ENCODE assay signal across 8 cellular contexts in the genomic region with DNA sequence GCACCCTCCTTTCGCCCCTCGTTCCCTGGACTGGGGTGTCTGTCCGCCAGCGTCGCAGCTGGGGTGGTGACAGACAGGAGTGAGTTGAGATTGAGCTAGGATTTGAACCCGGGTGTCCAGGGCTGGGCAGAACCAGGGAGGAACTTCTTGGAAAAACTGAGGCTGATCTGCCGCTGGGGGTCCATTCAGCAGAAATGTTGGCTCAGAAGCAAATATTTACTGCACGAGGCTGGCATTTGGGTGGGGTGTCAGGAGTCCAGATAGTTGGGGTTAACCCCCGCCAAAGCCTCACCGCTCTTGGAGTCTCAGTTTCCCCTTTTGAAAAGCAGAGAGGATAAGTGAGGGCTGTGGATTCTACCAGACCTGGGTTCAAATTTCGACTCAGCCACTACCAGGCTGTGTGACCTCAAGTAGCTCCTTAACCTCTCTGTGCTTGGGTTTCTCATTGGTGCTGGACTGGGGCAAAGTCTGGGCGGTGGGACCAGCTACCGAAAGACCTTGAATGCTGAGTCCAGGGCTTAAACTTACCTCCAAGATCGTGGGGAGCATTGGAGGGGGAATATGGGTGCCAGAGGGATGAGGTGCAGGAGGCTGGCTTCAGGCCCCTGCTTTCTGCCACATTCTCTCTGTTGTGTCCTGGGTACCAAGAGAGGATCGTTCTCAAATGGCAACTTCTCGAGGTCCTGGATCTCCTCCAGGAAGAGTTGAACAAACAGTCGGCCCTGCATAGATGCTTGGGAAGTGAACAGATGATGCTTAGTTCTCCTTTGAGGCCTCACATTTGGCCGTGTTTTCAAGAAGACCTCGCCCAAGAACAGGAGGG. TPM values are rescaled to one million over a fixed set of nuclear protein-coding genes. Genes with fewer than 3 reads are reported as not detected.
DNase-seq lines count a peak whose midpoint lies in the region; ATAC-seq, FAIRE-seq and TF ChIP-seq lines count a peak whose summit lies in the region.

No MANE protein-coding gene starts in this region.

- H3K4me1 ChIP-seq in H1 (replicated peaks in 1 of 4; ENCODE audit: control insufficient read depth in 3 of 4, insufficient read depth in 4 of 4, low read length in 3 of 4) (peaks cover 3 to 21% (median 8%) of the 10 kb centered on the region in 4 experiments), neural progenitor cell (peaks cover 4% of the 10 kb centered on the region)

- no peak for TF ChIP-seq EP300 in H1 (IDR thresholded peaks at IDR 0.05; ENCODE audit: borderline replicate concordance in 1 of 2, low read depth in 2 of 2, low read length in 2 of 2)

- H2BK120ac ChIP-seq in H1 (replicated peaks; ENCODE audit: low read depth, low read length), result no peak overlapping the region

- H3K27me3 ChIP-seq in CD4-positive, alpha-beta T cell (ENCODE audit: control insufficient read depth, insufficient read depth, low read length), result no peaks in the 10 kb centered on the region
- H3K27me3 ChIP-seq in H1 (replicated peaks in 1 of 4; ENCODE audit: control insufficient read depth in 3 of 4, extremely low read depth in 1 of 4, insufficient read depth in 3 of 4, low read length in 3 of 4) (peaks cover 0 to 3% (median 1%) of the 10 kb centered on the region in 4 experiments; a peak in 1 of 7 replicates), neural progenitor cell (no peaks in the 10 kb centered on the region)

- H3K4ac ChIP-seq in H1 (replicated peaks; ENCODE audit: insufficient read length, low read depth, low read length), result peak overlapping the region; percentile 8

- H3K9me3 ChIP-seq in CD4-positive, alpha-beta T cell (ENCODE audit: control insufficient read depth, low read length), result no peaks in the 10 kb centered on the region
- no peaks in the 10 kb centered on the region for H3K9me3 ChIP-seq in H1 (ENCODE audit: insufficient read depth in 2 of 2, low read depth in 1 of 2, low read length in 1 of 2)
- no peaks in the 10 kb centered on the region for H3K9me3 ChIP-seq in neural progenitor cell (ENCODE audit: low read depth)

- H3K27ac Mint-ChIP-seq in CD4-positive, alpha-beta T cell, result peak overlapping the region; percentile 97
- no peak overlapping the region for H3K27ac Mint-ChIP-seq in neural progenitor cell

- no peak overlapping the region for H2BK12ac ChIP-seq in H1 (ENCODE audit: low read depth, low read length)

- H2AK5ac ChIP-seq in H1 (ENCODE audit: low read depth, low read length), result no peak overlapping the region

- peak overlapping the region; percentile 80 for H3K27ac ChIP-seq in CD4-positive, alpha-beta T cell (ENCODE audit: low read depth, low read length)
- H3K27ac ChIP-seq in H1 (ENCODE audit: low read depth, low read length), result peak overlapping the region; percentile 36; the same call in 1 of the 2 replicates
- no peak overlapping the region for H3K27ac ChIP-seq in neural progenitor cell

- H3K36me3 ChIP-seq in H1 (ENCODE audit: control insufficient read depth in 2 of 4, insufficient read depth in 4 of 4, low read length in 3 of 4) (peaks cover 0 to 4% (median 3%) of the 10 kb centered on the region in 4 experiments; a peak in 3 of 8 replicates), neural progenitor cell (no peaks in the 10 kb centered on the region)

- ATAC-seq in CD4-positive, alpha-beta T cell (ENCODE audit: poor library complexity), result peak; percentile 3

- H3K4me1 Mint-ChIP-seq in CD4-positive, alpha-beta T cell (ENCODE audit: low read depth), result peaks cover 35% of the 10 kb centered on the region
- H3K4me1 Mint-ChIP-seq in neural progenitor cell, result peaks cover 32% of the 10 kb centered on the region

- WGBS in H1 (ENCODE audit: extremely low coverage in 1 of 2, insufficient coverage in 1 of 2, insufficient read length in 1 of 2, insufficient replicate concordance in 2 of 2, low coverage in 1 of 2, low lambda C conversion rate in 2 of 2, missing lambda C conversion rate in 1 of 2), 2 experiments, result 55% methylated on average over 19 of the region's 19 CpGs; no CpG with 5 or more reads in 1 of the 2 experiments

- H3K4me2 ChIP-seq in H1 (ENCODE audit: insufficient read depth in 1 of 2, low read depth in 2 of 2, low read length in 2 of 2) (peak overlapping the region; percentile 86 to 94), neural progenitor cell (peak overlapping the region; percentile 98)

- CTCF ChIA-PET in CD4-positive, alpha-beta T cell (lab: Charles Lee), result interaction anchor here (1.0 to 1.8 kb wide), 3 partner anchors 34 to 186 kb away, joined by 3 to 10 read pairs (median 3); a partner anchor contains a TSS
- CTCF ChIA-PET in H1 (lab: Charles Lee; ENCODE audit: partially characterized antibody), result interaction anchor here (0.8 to 2.5 kb wide), 8 partner anchors 8 to 204 kb away, joined by 3 to 9 read pairs (median 4); a partner anchor contains a TSS

- peak overlapping the region; percentile 70 to 85 (median 76) for H3K4me3 ChIP-seq in H1 (ENCODE audit: extremely low read depth in 1 of 4, insufficient read depth in 2 of 4, low read depth in 3 of 4, low read length in 4 of 4)
- H3K4me3 ChIP-seq in neural progenitor cell, result peak overlapping the region; percentile 79

- peaks cover 7% of the 10 kb centered on the region for H3K23me2 ChIP-seq in H1 (ENCODE audit: low read depth, low read length)

- peaks cover 0 to 9% of the 10 kb centered on the region in 2 experiments for H4K20me1 ChIP-seq in H1 (replicated peaks in 1 of 2; ENCODE audit: control insufficient read depth in 1 of 2, insufficient read depth in 2 of 2, low read length in 2 of 2)
- peaks cover 20% of the 10 kb centered on the region for H4K20me1 ChIP-seq in neural progenitor cell (ENCODE audit: low read depth)

- POLR2A ChIA-PET in CD4-positive, alpha-beta T cell (lab: Charles Lee), result interaction anchor here (0.6 to 4.1 kb wide), 16 partner anchors 9 to 259 kb away, joined by 3 to 58 read pairs (median 6); a partner anchor contains a TSS
- POLR2A ChIA-PET in H1 (lab: Charles Lee; ENCODE audit: partially characterized antibody), result interaction anchor here (0.8 to 2.1 kb wide), 10 partner anchors 10 to 259 kb away, joined by 3 to 19 read pairs (median 3); a partner anchor contains a TSS

- no peak overlapping the region for H3K14ac ChIP-seq in H1 (ENCODE audit: insufficient read length)

- H4K91ac ChIP-seq in H1 (replicated peaks; ENCODE audit: insufficient read length, low read length), result peak overlapping the region; percentile 17

- no peak overlapping the region for H2BK15ac ChIP-seq in H1 (ENCODE audit: low read length)

- no peak for TF ChIP-seq CTCF in CD4-positive, alpha-beta T cell (IDR thresholded peaks at IDR 0.05)
- TF ChIP-seq CTCF in H1 (IDR thresholded peaks at IDR 0.05; ENCODE audit: control extremely low read depth in 1 of 3, insufficient read depth in 1 of 3, low read depth in 1 of 3, low read length in 3 of 3) (no peak), neural progenitor cell (IDR thresholded peaks at IDR 0.05) (no peak)

- peaks cover 11% of the 10 kb centered on the region for H3F3A ChIP-seq in neural progenitor cell (ENCODE audit: low read depth)

- no peak for DNase-seq in CD4-positive, alpha-beta T cell
- peak; percentile 24 for DNase-seq in NCI-H69 (lab: John Stamatoyannopoulos, UW)
- DNase-seq in H1 (ENCODE audit: low read depth in 1 of 2, low spot score in 2 of 2), result no peak
- no peak for DNase-seq in neural progenitor cell (ENCODE audit: low spot score)
- no peak for DNase-seq in DMS53 (lab: John Stamatoyannopoulos, UW)
- no peak for DNase-seq in globus pallidus (ENCODE audit: low spot score)
- no peak for DNase-seq in NCI-H510A (lab: John Stamatoyannopoulos, UW)
- DNase-seq in GM03348 (ENCODE audit: low spot score), result no peak

- peak overlapping the region; percentile 73; the same call in 1 of the 2 replicates for H4K8ac ChIP-seq in H1 (ENCODE audit: extremely low read depth, insufficient read depth, low read length)

- H3K9me3 Mint-ChIP-seq in CD4-positive, alpha-beta T cell, result no peaks in the 10 kb centered on the region
- H3K9me3 Mint-ChIP-seq in neural progenitor cell, result no peaks in the 10 kb centered on the region

- H3K79me1 ChIP-seq in H1 (ENCODE audit: low read depth, low read length), result peaks cover 7% of the 10 kb centered on the region; the same call in 1 of the 2 replicates

- no peak overlapping the region for H3K56ac ChIP-seq in H1 (replicated peaks; ENCODE audit: insufficient read length, low read depth, low read length)

- H2AFZ ChIP-seq in H1 (ENCODE audit: low read length), result peak overlapping the region; percentile 63; the same call in 1 of the 2 replicates
- peak overlapping the region; percentile 94 for H2AFZ ChIP-seq in neural progenitor cell (replicated peaks)

- no peak overlapping the region for H2BK5ac ChIP-seq in H1 (ENCODE audit: low read depth, low read length)

- peaks cover 0 to 5% of the 10 kb centered on the region in 2 experiments; a peak in 1 of 4 replicates for H3K79me2 ChIP-seq in H1 (ENCODE audit: control insufficient read depth in 1 of 2, insufficient read depth in 2 of 2, low read length in 2 of 2)
- peaks cover 10% of the 10 kb centered on the region for H3K79me2 ChIP-seq in neural progenitor cell (ENCODE audit: low read depth)

- peak overlapping the region; percentile 78 for H3K18ac ChIP-seq in H1 (ENCODE audit: extremely low read depth, low read length)

- H3K36me3 Mint-ChIP-seq in CD4-positive, alpha-beta T cell (ENCODE audit: low read depth), result peaks cover 31% of the 10 kb centered on the region
- no peaks in the 10 kb centered on the region for H3K36me3 Mint-ChIP-seq in neural progenitor cell

- H4K5ac ChIP-seq in H1 (ENCODE audit: insufficient read length, low read depth, low read length), result no peak overlapping the region

- H3K4me3 Mint-ChIP-seq in CD4-positive, alpha-beta T cell, result peak overlapping the region; percentile 89
- H3K4me3 Mint-ChIP-seq in neural progenitor cell, result peak overlapping the region; percentile 85

- FAIRE-seq in H1 (lab: Jason Lieb, UNC), result no peak

- intact Hi-C loops in CD4-positive, alpha-beta T cell (cut with DNase I, micrococcal nuclease), result loop anchor here (2.0 to 10.0 kb wide), 4 partner anchors 34 to 206 kb away; a partner anchor contains a TSS

- H2BK20ac ChIP-seq in H1 (ENCODE audit: low read length), result no peak overlapping the region

- no peak for TF ChIP-seq RAD21 in H1 (IDR thresholded peaks at IDR 0.05 in 1 of 2, conservative IDR thresholded peaks at IDR 0.05 in 1 of 2; ENCODE audit: low read depth in 2 of 2, low read length in 2 of 2)

- peak overlapping the region; percentile 56 to 82 (median 70); a peak in 6 of 7 replicates for H3K9ac ChIP-seq in H1 (replicated peaks in 1 of 4; ENCODE audit: extremely low read depth in 1 of 4, low read depth in 3 of 4, low read length in 3 of 4)
- peak overlapping the region; percentile 76 for H3K9ac ChIP-seq in neural progenitor cell

- no peaks in the 10 kb centered on the region for H3K27me3 Mint-ChIP-seq in CD4-positive, alpha-beta T cell
- peaks cover 16% of the 10 kb centered on the region for H3K27me3 Mint-ChIP-seq in neural progenitor cell (ENCODE audit: insufficient read depth, low read depth)

- H3K23ac ChIP-seq in H1 (ENCODE audit: insufficient read length), result no peak overlapping the region

- TF ChIP-seq POLR2A in H1 (IDR thresholded peaks at IDR 0.05; ENCODE audit: control extremely low read depth in 1 of 2, low read depth in 2 of 2, low read length in 2 of 2), result no peak

RNA-seq across cellular contexts. Expression of a gene that starts 21.1 kb away (rescaled TPM):
- 10 to 100 TPM; 16.1 to 16.4 TPM for total RNA-seq in CD4-positive, alpha-beta T cell
- total RNA-seq in H1 (2021; fragmentation: NEBNext Ultra II Directional; extraction: Animal tissue kit (Norgen Biotek cat#: 25700)), result 9.0 TPM in 2 replicates
- 3.4 and 5.5 TPM in 2 replicates for polyA plus RNA-seq in H1 (2011; rRNA removed)
- polyA plus RNA-seq in H1 (2011; cell fraction: cytosol; rRNA removed), result 1.5 TPM
- 7.7 TPM for polyA plus RNA-seq in H1 (2011; cell fraction: nucleus; rRNA removed)
- 3.2 to 5.5 TPM (median 4.8 TPM) in 4 replicates for polyA plus RNA-seq in H1 (2012, experiment 1 of 2)
- 3.0 TPM for polyA plus RNA-seq in H1 (2012, experiment 2 of 2)
- 3.4 TPM for polyA plus RNA-seq in H1 (2013, experiment 1 of 2)
- 3.1 TPM for polyA plus RNA-seq in H1 (2013, experiment 2 of 2)
- polyA minus RNA-seq in H1 (2011; rRNA and poly(A)+ RNA removed), result 4.8 and 5.0 TPM in 2 replicates
- polyA minus RNA-seq in H1 (2011; cell fraction: cytosol; rRNA and poly(A)+ RNA removed), result 6.1 TPM
- polyA minus RNA-seq in H1 (2011; cell fraction: nucleus; rRNA and poly(A)+ RNA removed), result 7.4 TPM
- total RNA-seq in neural progenitor cell (ENCODE audit: low replicate concordance), result 2.1 and 5.1 TPM in 2 replicates

RNA-seq across cellular contexts. Expression of a gene that starts 31.9 kb away (rescaled TPM):
- total RNA-seq in CD4-positive, alpha-beta T cell, result 10 to 100 TPM; 20.5 to 22.5 TPM
- not detected in 2 replicates for total RNA-seq in H1 (2021; fragmentation: NEBNext Ultra II Directional; extraction: Animal tissue kit (Norgen Biotek cat#: 25700))
- polyA plus RNA-seq in H1 (2011; rRNA removed), result 0.03 and 0.06 TPM in 2 replicates
- polyA plus RNA-seq in H1 (2011; cell fraction: cytosol; rRNA removed), result not detected
- polyA plus RNA-seq in H1 (2011; cell fraction: nucleus; rRNA removed), result not detected
- polyA plus RNA-seq in H1 (2012, experiment 1 of 2), result not detected in 4 replicates
- polyA plus RNA-seq in H1 (2012, experiment 2 of 2), result not detected
- not detected for polyA plus RNA-seq in H1 (2013, experiment 1 of 2)
- polyA plus RNA-seq in H1 (2013, experiment 2 of 2), result not detected
- polyA minus RNA-seq in H1 (2011; rRNA and poly(A)+ RNA removed), result not detected in 2 replicates
- polyA minus RNA-seq in H1 (2011; cell fraction: cytosol; rRNA and poly(A)+ RNA removed), result not detected
- polyA minus RNA-seq in H1 (2011; cell fraction: nucleus; rRNA and poly(A)+ RNA removed), result not detected
- total RNA-seq in neural progenitor cell (ENCODE audit: low replicate concordance), result not detected in 2 replicates

RNA-seq across cellular contexts. Expression of a gene that starts 34.3 kb away (rescaled TPM):
- 1 to 10 TPM; 4.6 to 5.6 TPM for total RNA-seq in CD4-positive, alpha-beta T cell
- 53.8 and 57.1 TPM in 2 replicates for total RNA-seq in H1 (2021; fragmentation: NEBNext Ultra II Directional; extraction: Animal tissue kit (Norgen Biotek cat#: 25700))
- polyA plus RNA-seq in H1 (2011; rRNA removed), result 21.7 and 31.4 TPM in 2 replicates
- polyA plus RNA-seq in H1 (2011; cell fraction: cytosol; rRNA removed), result 20.2 TPM
- polyA plus RNA-seq in H1 (2011; cell fraction: nucleus; rRNA removed), result 29.8 TPM
- polyA plus RNA-seq in H1 (2012, experiment 1 of 2), result 24.6 to 46.9 TPM (median 34.0 TPM) in 4 replicates
- polyA plus RNA-seq in H1 (2012, experiment 2 of 2), result 33.2 TPM
- 45.8 TPM for polyA plus RNA-seq in H1 (2013, experiment 1 of 2)
- polyA plus RNA-seq in H1 (2013, experiment 2 of 2), result 45.9 TPM
- polyA minus RNA-seq in H1 (2011; rRNA and poly(A)+ RNA removed), result 15.2 and 18.5 TPM in 2 replicates
- polyA minus RNA-seq in H1 (2011; cell fraction: cytosol; rRNA and poly(A)+ RNA removed), result 37.8 TPM
- polyA minus RNA-seq in H1 (2011; cell fraction: nucleus; rRNA and poly(A)+ RNA removed), result 21.7 TPM
- 21.4 and 41.8 TPM in 2 replicates for total RNA-seq in neural progenitor cell (ENCODE audit: low replicate concordance)

RNA-seq across cellular contexts. Expression of a gene that starts 55.0 kb away (rescaled TPM):
- 10 to 100 TPM; 10.6 to 10.7 TPM for total RNA-seq in CD4-positive, alpha-beta T cell
- total RNA-seq in H1 (2021; fragmentation: NEBNext Ultra II Directional; extraction: Animal tissue kit (Norgen Biotek cat#: 25700)), result 25.9 and 28.9 TPM in 2 replicates
- 59.5 and 62.4 TPM in 2 replicates for polyA plus RNA-seq in H1 (2011; rRNA removed)
- 58.0 TPM for polyA plus RNA-seq in H1 (2011; cell fraction: cytosol; rRNA removed)
- polyA plus RNA-seq in H1 (2011; cell fraction: nucleus; rRNA removed), result 51.4 TPM
- polyA plus RNA-seq in H1 (2012, experiment 1 of 2), result 25.3 to 49.4 TPM (median 43.4 TPM) in 4 replicates
- 54.5 TPM for polyA plus RNA-seq in H1 (2012, experiment 2 of 2)
- polyA plus RNA-seq in H1 (2013, experiment 1 of 2), result 60.7 TPM
- polyA plus RNA-seq in H1 (2013, experiment 2 of 2), result 66.1 TPM
- 39.9 and 40.8 TPM in 2 replicates for polyA minus RNA-seq in H1 (2011; rRNA and poly(A)+ RNA removed)
- 26.3 TPM for polyA minus RNA-seq in H1 (2011; cell fraction: cytosol; rRNA and poly(A)+ RNA removed)
- polyA minus RNA-seq in H1 (2011; cell fraction: nucleus; rRNA and poly(A)+ RNA removed), result 15.6 TPM
- total RNA-seq in neural progenitor cell (ENCODE audit: low replicate concordance), result 0.62 TPM in 1 of 2 replicates, not detected in the other

Comparison
In these comparisons a context has a peak if more than half of its experiments do, and no peak if none do; other contexts are left out.
1. RNA of a gene that starts 31.9 kb away (total RNA-seq): 20.5 to 22.5 TPM in CD4-positive, alpha-beta T cell; not detected in H1 and not detected in neural progenitor cell; every median in the first group is over 10 times any median in the second.